In genomic region chr2:53793261-53793660, GRCh38 we compare ENCODE assay signal across 24 cellular contexts.
"Had no signal": no experiment of that assay in that cellular context is flagged by ENCODE, and none has a peak within 500 bp of the region (broad histone marks: within the 10 kb centered on the region; RNA-seq: fewer than 3 reads in every experiment).

No MANE protein-coding gene starts in this region.

- H3K4me3 Mint-ChIP-seq: effector memory CD8-positive, alpha-beta T cell; naive thymus-derived CD8-positive, alpha-beta T cell; nephron progenitor cell; stimulated activated memory B cell treated with anti-CD40 and anti-IgM and Interleukin-4, amounts not matched to agents 10 μg/mL and 1 μg/mL and 100 μg/mL, for 72 hours; type B pancreatic cell had no signal

- H3K27ac ChIP-seq: foreskin keratinocyte, gastroesophageal sphincter, heart left ventricle, hepatocyte, psoas muscle, skin epidermis, spleen, testis, tibial artery, uterus had no signal

- H3K4me3 ChIP-seq: gastroesophageal sphincter, heart left ventricle, hepatocyte, psoas muscle, skin epidermis, spleen, testis, tibial artery, uterus had no signal

- H3K27ac Mint-ChIP-seq: nephron progenitor cell; stimulated activated memory B cell treated with anti-CD40 and anti-IgM and Interleukin-4, amounts not matched to agents 10 μg/mL and 1 μg/mL and 100 μg/mL, for 72 hours; type B pancreatic cell had no signal

- H3K27me3 ChIP-seq: foreskin keratinocyte, gastroesophageal sphincter, heart left ventricle, hepatocyte, spleen, testis, tibial artery, uterus had no signal

- H3K9me3 ChIP-seq: gastroesophageal sphincter, heart left ventricle, psoas muscle, spleen, testis, tibial artery, uterus had no signal

- DNase-seq: cortex of kidney; effector memory CD8-positive, alpha-beta T cell; foreskin keratinocyte; heart left ventricle; kidney; mammary epithelial cell; naive thymus-derived CD8-positive, alpha-beta T cell; nephron progenitor cell; nucleus accumbens; psoas muscle; right cardiac atrium; spleen; stimulated activated CD4-positive, alpha-beta T cell treated with anti-CD3 and anti-CD28 coated beads, Interleukin-4, amount 100 ng/mL, for 4 hours; stimulated activated naive CD8-positive, alpha-beta T cell treated with anti-CD3 and anti-CD28 coated beads, Interleukin-15, Interleukin-2, amounts not matched to agents 100 U/mL and 50 U/mL, for 24 hours; substantia nigra; testis; tibial artery; uterus had no signal

- H3K27me3 Mint-ChIP-seq: effector memory CD8-positive, alpha-beta T cell; naive thymus-derived CD8-positive, alpha-beta T cell; stimulated activated memory B cell treated with anti-CD40 and anti-IgM and Interleukin-4, amounts not matched to agents 10 μg/mL and 1 μg/mL and 100 μg/mL, for 72 hours; type B pancreatic cell had no signal

- H3K9me3 Mint-ChIP-seq: effector memory CD8-positive, alpha-beta T cell; naive thymus-derived CD8-positive, alpha-beta T cell; nephron progenitor cell; stimulated activated memory B cell treated with anti-CD40 and anti-IgM and Interleukin-4, amounts not matched to agents 10 μg/mL and 1 μg/mL and 100 μg/mL, for 72 hours; type B pancreatic cell had no signal

- H3K36me3 ChIP-seq: uterus had no signal

- ATAC-seq: effector memory CD8-positive, alpha-beta T cell; foreskin keratinocyte; gastroesophageal sphincter; heart left ventricle; left lobe of liver; naive thymus-derived CD8-positive, alpha-beta T cell; psoas muscle; right cardiac atrium; stimulated activated memory B cell treated with anti-CD40 and anti-IgM and Interleukin-4, amounts not matched to agents 10 μg/mL and 1 μg/mL and 100 μg/mL, for 72 hours; stimulated activated naive CD8-positive, alpha-beta T cell treated with anti-CD3 and anti-CD28 coated beads, Interleukin-15, Interleukin-2, amounts not matched to agents 100 U/mL and 50 U/mL, for 24 hours had no signal
